ENCODE assay signal across 8 cellular contexts in the genomic region with DNA sequence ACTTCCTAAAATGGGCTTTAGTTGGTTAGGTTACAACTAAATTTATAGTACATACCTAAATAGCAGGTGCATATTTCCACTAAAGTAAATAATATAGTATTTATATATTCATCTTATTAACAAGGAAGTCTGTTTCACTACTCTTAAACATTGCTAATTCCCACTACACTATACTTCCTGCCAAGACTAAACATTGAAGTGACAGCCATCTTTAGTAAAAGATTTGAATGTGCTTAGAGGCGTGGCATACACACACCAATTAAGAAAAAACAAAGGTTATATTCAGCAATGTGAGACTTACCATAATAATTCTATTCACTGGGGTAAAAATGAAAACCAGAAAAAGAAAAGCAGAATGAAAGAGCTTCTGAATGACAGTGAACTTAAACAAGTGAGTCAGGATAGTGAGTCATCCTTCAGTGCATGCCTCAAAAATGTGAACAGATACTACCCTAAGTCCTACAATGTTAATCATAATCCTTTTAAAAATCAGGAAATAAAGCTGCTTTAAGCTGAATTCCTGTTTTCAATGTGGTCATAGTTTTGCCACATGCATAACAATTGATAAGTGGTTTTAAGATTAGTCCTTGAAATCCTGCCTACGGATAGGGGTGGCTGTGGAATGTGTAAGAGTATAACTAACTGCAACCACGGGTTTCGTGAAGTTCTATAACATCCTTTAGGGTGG. TPM values are rescaled to one million over a fixed set of nuclear protein-coding genes. Genes with fewer than 3 reads are reported as not detected.
DNase-seq lines count a peak whose midpoint lies in the region; ATAC-seq and TF ChIP-seq lines count a peak whose summit lies in the region.

No MANE protein-coding gene starts in this region.

- H3K36me3 Mint-ChIP-seq in activated naive CD4-positive, alpha-beta T cell treated with anti-CD3 and anti-CD28 coated beads, Interleukin-2, amount 50 U/mL, for 24 hours, result peaks cover 15% of the 10 kb centered on the region
- H3K36me3 Mint-ChIP-seq in progenitor cell of endocrine pancreas (ENCODE audit: insufficient read depth), result peaks cover 12% of the 10 kb centered on the region

- ATAC-seq in SK-N-SH treated with all-trans-retinoic acid at 6 μM for 48 hours (peak; percentile 99), GM18502 (IDR thresholded peaks at IDR 0.05; ENCODE audit: poor library complexity, unreplicated experiment) (no peak), Right ventricle myocardium superior (ENCODE audit: poor library complexity) (no peak)

- no peaks in the 10 kb centered on the region for H3K27me3 Mint-ChIP-seq in activated naive CD4-positive, alpha-beta T cell treated with anti-CD3 and anti-CD28 coated beads, Interleukin-2, amount 50 U/mL, for 24 hours
- no peaks in the 10 kb centered on the region for H3K27me3 Mint-ChIP-seq in progenitor cell of endocrine pancreas

- DNase-seq in activated naive CD4-positive, alpha-beta T cell (lab: John Stamatoyannopoulos, UW), result no peak
- DNase-seq in foreskin melanocyte, result peak; percentile 98
- no peak for DNase-seq in progenitor cell of endocrine pancreas (ENCODE audit: low spot score, unreplicated experiment)
- DNase-seq in cerebellar cortex (ENCODE audit: low spot score), result no peak
- DNase-seq in Right ventricle myocardium superior, result no peak

- peaks cover 49% of the 10 kb centered on the region for H3K4me1 Mint-ChIP-seq in activated naive CD4-positive, alpha-beta T cell treated with anti-CD3 and anti-CD28 coated beads, Interleukin-2, amount 50 U/mL, for 24 hours
- H3K4me1 Mint-ChIP-seq in progenitor cell of endocrine pancreas (ENCODE audit: low read depth), result peaks cover 6% of the 10 kb centered on the region

- H3K27ac Mint-ChIP-seq in activated naive CD4-positive, alpha-beta T cell treated with anti-CD3 and anti-CD28 coated beads, Interleukin-2, amount 50 U/mL, for 24 hours, result peak overlapping the region; percentile 81
- no peak overlapping the region for H3K27ac Mint-ChIP-seq in progenitor cell of endocrine pancreas

- no peak for TF ChIP-seq CTCF in progenitor cell of endocrine pancreas (IDR thresholded peaks at IDR 0.05; ENCODE audit: unreplicated experiment)

- peaks cover 13% of the 10 kb centered on the region for H3K9me3 Mint-ChIP-seq in activated naive CD4-positive, alpha-beta T cell treated with anti-CD3 and anti-CD28 coated beads, Interleukin-2, amount 50 U/mL, for 24 hours
- peaks cover 12% of the 10 kb centered on the region for H3K9me3 Mint-ChIP-seq in progenitor cell of endocrine pancreas (ENCODE audit: low read depth)

- H3K4me3 Mint-ChIP-seq in activated naive CD4-positive, alpha-beta T cell treated with anti-CD3 and anti-CD28 coated beads, Interleukin-2, amount 50 U/mL, for 24 hours, result no peak overlapping the region
- no peak overlapping the region for H3K4me3 Mint-ChIP-seq in progenitor cell of endocrine pancreas (ENCODE audit: low read depth)

- intact Hi-C loops in Right ventricle myocardium superior (cut with DNase I), result no loop called here

TF ChIP-seq in SK-N-SH treated with all-trans-retinoic acid at 6 μM for 48 hours, 23 proteins besides CTCF, POLR2A, EP300 and RAD21:
- TF ChIP-seq CSDC2 (CRISPR knock-in tag; IDR thresholded peaks at IDR 0.05) (no peak), OSR1 (CRISPR knock-in tag; IDR thresholded peaks at IDR 0.05) (no peak), ARNTL (CRISPR knock-in tag; IDR thresholded peaks at IDR 0.05; ENCODE audit: borderline replicate concordance, low read depth) (no peak), ZFP3 (CRISPR knock-in tag; IDR thresholded peaks at IDR 0.05) (no peak), PPARA (CRISPR knock-in tag; IDR thresholded peaks at IDR 0.05; ENCODE audit: borderline replicate concordance) (no peak), BACH2 (CRISPR knock-in tag; IDR thresholded peaks at IDR 0.05; ENCODE audit: borderline replicate concordance) (no peak), ZNF8 (CRISPR knock-in tag; IDR thresholded peaks at IDR 0.05) (no peak), ZC3H10 (CRISPR knock-in tag; IDR thresholded peaks at IDR 0.05) (no peak), ZFP30 (CRISPR knock-in tag; IDR thresholded peaks at IDR 0.05) (no peak), TOX (CRISPR knock-in tag; IDR thresholded peaks at IDR 0.05; ENCODE audit: borderline replicate concordance) (0 out of 2 replicates have a peak, but pooled peaks have one; percentile 40), GLIS3 (CRISPR knock-in tag; IDR thresholded peaks at IDR 0.05) (no peak), ISL1 (CRISPR knock-in tag; IDR thresholded peaks at IDR 0.05) (peak; percentile 52; the same call in 1 of the 2 replicates), TCF4 (CRISPR knock-in tag; IDR thresholded peaks at IDR 0.05; ENCODE audit: borderline replicate concordance) (no peak), SNAI2 (CRISPR knock-in tag; IDR thresholded peaks at IDR 0.05) (no peak), ZNF565 (CRISPR knock-in tag; conservative IDR thresholded peaks at IDR 0.05; ENCODE audit: low read depth) (no peak)
- TF ChIP-seq, protein P1, sequence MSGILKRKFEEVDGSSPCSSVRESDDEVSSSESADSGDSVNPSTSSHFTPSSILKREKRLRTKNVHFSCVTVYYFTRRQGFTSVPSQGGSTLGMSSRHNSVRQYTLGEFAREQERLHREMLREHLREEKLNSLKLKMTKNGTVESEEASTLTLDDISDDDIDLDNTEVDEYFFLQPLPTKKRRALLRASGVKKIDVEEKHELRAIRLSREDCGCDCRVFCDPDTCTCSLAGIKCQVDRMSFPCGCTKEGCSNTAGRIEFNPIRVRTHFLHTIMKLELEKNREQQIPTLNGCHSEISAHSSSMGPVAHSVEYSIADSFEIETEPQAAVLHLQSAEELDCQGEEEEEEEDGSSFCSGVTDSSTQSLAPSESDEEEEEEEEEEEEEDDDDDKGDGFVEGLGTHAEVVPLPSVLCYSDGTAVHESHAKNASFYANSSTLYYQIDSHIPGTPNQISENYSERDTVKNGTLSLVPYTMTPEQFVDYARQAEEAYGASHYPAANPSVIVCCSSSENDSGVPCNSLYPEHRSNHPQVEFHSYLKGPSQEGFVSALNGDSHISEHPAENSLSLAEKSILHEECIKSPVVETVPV (CRISPR knock-in tag; IDR thresholded peaks at IDR 0.05), result no peak

RNA-seq across cellular contexts. Expression of a gene that starts 59.4 kb away (rescaled TPM):
- total RNA-seq in progenitor cell of endocrine pancreas, result 37.3 and 39.2 TPM in 2 replicates
- 5.2 TPM for total RNA-seq in Right ventricle myocardium superior
